Comparison of ENCODE assay signal across 19 cellular contexts in genomic region chr15:100802421-100803157, GRCh38.
DNase-seq lines count a peak whose midpoint lies in the region; FAIRE-seq and TF ChIP-seq lines count a peak whose summit lies in the region.
"Had no signal": no experiment of that assay in that cellular context is flagged by ENCODE, and none has a peak within 500 bp of the region (broad histone marks: within the 10 kb centered on the region; RNA-seq: fewer than 3 reads in every experiment).

No MANE protein-coding gene starts in this region.

- H3K23ac ChIP-seq in H1 (ENCODE audit: insufficient read length), result no peak overlapping the region

- peak overlapping the region; percentile 65 for H4K8ac ChIP-seq in H1 (ENCODE audit: extremely low read depth, insufficient read depth, low read length)

- H2AFZ ChIP-seq in Karpas-422 (ENCODE audit: low read length), result no peak overlapping the region
- no peak overlapping the region for H2AFZ ChIP-seq in H1 (ENCODE audit: low read length)

- no peaks in the 10 kb centered on the region for H3K36me3 ChIP-seq in Caco-2 (ENCODE audit: control insufficient read depth, insufficient read depth, low read length)
- H3K36me3 ChIP-seq in Karpas-422 (ENCODE audit: insufficient read depth, low read length), result no peaks in the 10 kb centered on the region
- H3K36me3 ChIP-seq in H1 (ENCODE audit: control insufficient read depth in 2 of 4, insufficient read depth in 4 of 4, low read length in 3 of 4), result no peaks in the 10 kb centered on the region
- H3K36me3 ChIP-seq in testis (ENCODE audit: low read depth, missing control alignments), result no peaks in the 10 kb centered on the region
- H3K36me3 ChIP-seq: SJCRH30 had no signal

- H3K9me3 ChIP-seq in Caco-2 (no peaks in the 10 kb centered on the region), Karpas-422 (ENCODE audit: low read length) (no peaks in the 10 kb centered on the region), H1 (ENCODE audit: insufficient read depth in 2 of 2, low read depth in 1 of 2, low read length in 1 of 2) (no peaks in the 10 kb centered on the region; a peak in 1 of 4 replicates), testis (no peaks in the 10 kb centered on the region)
- H3K9me3 ChIP-seq: SJCRH30 had no signal

- no peaks in the 10 kb centered on the region for H3K4me1 ChIP-seq in Caco-2
- no peaks in the 10 kb centered on the region for H3K4me1 ChIP-seq in Karpas-422 (ENCODE audit: low read length)
- no peaks in the 10 kb centered on the region for H3K4me1 ChIP-seq in H1 (replicated peaks in 1 of 4; ENCODE audit: control insufficient read depth in 3 of 4, insufficient read depth in 4 of 4, low read length in 3 of 4)
- H3K4me1 ChIP-seq in testis, result no peaks in the 10 kb centered on the region

- H3K27ac ChIP-seq in Karpas-422 (ENCODE audit: low read length) (no peak overlapping the region), H1 (ENCODE audit: low read depth, low read length) (no peak overlapping the region), testis (no peak overlapping the region)
- H3K27ac ChIP-seq: C4-2B, SJCRH30 had no signal

- no peak overlapping the region for H2BK5ac ChIP-seq in H1 (ENCODE audit: low read depth, low read length)

- no peak for TF ChIP-seq EP300 in H1 (IDR thresholded peaks at IDR 0.05; ENCODE audit: borderline replicate concordance in 1 of 2, low read depth in 2 of 2, low read length in 2 of 2)

- H3K79me1 ChIP-seq in H1 (ENCODE audit: low read depth, low read length), result no peaks in the 10 kb centered on the region

- H3K9me2 ChIP-seq in Karpas-422 (replicated peaks; ENCODE audit: insufficient read depth, low read length), result no peaks in the 10 kb centered on the region

- no TSS peak for BruUV-seq in Caco-2 (replicated peaks; lab: Mats Ljungman, UMichigan)

- H2BK120ac ChIP-seq in H1 (replicated peaks; ENCODE audit: low read depth, low read length), result no peak overlapping the region

- H4K20me1 ChIP-seq in Karpas-422 (ENCODE audit: insufficient read depth, low read depth, low read length), result no peaks in the 10 kb centered on the region
- H4K20me1 ChIP-seq in H1 (replicated peaks in 1 of 2; ENCODE audit: control insufficient read depth in 1 of 2, insufficient read depth in 2 of 2, low read length in 2 of 2), result no peaks in the 10 kb centered on the region

- POLR2A ChIA-PET in Caco-2 (lab: Charles Lee) (no interaction called here), H1 (lab: Charles Lee; ENCODE audit: partially characterized antibody) (no interaction called here)

- H3K18ac ChIP-seq in H1 (ENCODE audit: extremely low read depth, low read length), result no peak overlapping the region

- H3K56ac ChIP-seq in H1 (replicated peaks; ENCODE audit: insufficient read length, low read depth, low read length), result no peak overlapping the region

- no peak overlapping the region for H2BK15ac ChIP-seq in H1 (ENCODE audit: low read length)

- H3K4me3 ChIP-seq in Caco-2 (ENCODE audit: low read depth, low read length) (no peak overlapping the region), Karpas-422 (ENCODE audit: low read length) (no peak overlapping the region), H1 (ENCODE audit: extremely low read depth in 1 of 4, insufficient read depth in 2 of 4, low read depth in 3 of 4, low read length in 4 of 4) (no peak overlapping the region), testis (no peak overlapping the region)
- H3K4me3 ChIP-seq: SJCRH30 had no signal

- no peak overlapping the region for H4K5ac ChIP-seq in H1 (ENCODE audit: insufficient read length, low read depth, low read length)

- H3K9ac ChIP-seq in Karpas-422 (ENCODE audit: low read length) (no peak overlapping the region), H1 (replicated peaks in 1 of 4; ENCODE audit: extremely low read depth in 1 of 4, low read depth in 3 of 4, low read length in 3 of 4) (no peak overlapping the region)

- no peak for TF ChIP-seq POLR2A in H1 (IDR thresholded peaks at IDR 0.05; ENCODE audit: control extremely low read depth in 1 of 2, low read depth in 2 of 2, low read length in 2 of 2)
- TF ChIP-seq POLR2A in testis (IDR thresholded peaks at IDR 0.05), result no peak

- H2BK20ac ChIP-seq in H1 (ENCODE audit: low read length), result no peak overlapping the region

- no peak for FAIRE-seq in H1 (lab: Jason Lieb, UNC)

- no peak overlapping the region for H3K4ac ChIP-seq in H1 (replicated peaks; ENCODE audit: insufficient read length, low read depth, low read length)

- intact Hi-C loops in Caco-2 (cut with micrococcal nuclease; ENCODE audit: unreplicated experiment) (no loop called here), testis (cut with DNase I; ENCODE audit: low total_unique reads) (no loop called here)

- TF ChIP-seq RAD21 in H1 (IDR thresholded peaks at IDR 0.05 in 1 of 2, conservative IDR thresholded peaks at IDR 0.05 in 1 of 2; ENCODE audit: low read depth in 2 of 2, low read length in 2 of 2), result no peak

- TF ChIP-seq CTCF in Caco-2 (IDR thresholded peaks at IDR 0.05; ENCODE audit: insufficient read depth in 1 of 2, low read depth in 1 of 2, low read length in 1 of 2, severe bottlenecking in 1 of 2, unreplicated experiment in 1 of 2) (no peak), H1 (IDR thresholded peaks at IDR 0.05; ENCODE audit: control extremely low read depth in 1 of 3, insufficient read depth in 1 of 3, low read depth in 1 of 3, low read length in 3 of 3) (no peak), testis (IDR thresholded peaks at IDR 0.05) (no peak)

- no peak overlapping the region for H3K27ac Mint-ChIP-seq in Caco-2 (ENCODE audit: unreplicated experiment)

- H3K23me2 ChIP-seq in H1 (ENCODE audit: low read depth, low read length), result no peaks in the 10 kb centered on the region

- DNase-seq in Caco-2, result no peak
- DNase-seq in Karpas-422, result peak; percentile 12
- DNase-seq in H1 (ENCODE audit: low read depth in 1 of 2, low spot score in 2 of 2), result no peak
- DNase-seq in mucosa of gallbladder (ENCODE audit: low spot score), result peak; percentile 5
- DNase-seq in NCI-H446 (lab: John Stamatoyannopoulos, UW), result no peak
- DNase-seq in SHP77 treated with DMSO at 0.1 percent for 48 hours (lab: John Stamatoyannopoulos, UW), result no peak
- no peak for DNase-seq in testis
- no peak for DNase-seq in activated gamma-delta T cell treated with Interleukin-2 at 50 U/mL for 16 hours
- DNase-seq: DMS79; H9; IMR-90; NCI-H1105; NCI-H2081 treated with DMSO at 0.1 percent for 48 hours; NCI-H748 treated with DMSO at 0.1 percent for 48 hours; NK-92 treated with Interleukin-12 subunit alpha and Interleukin-12 subunit beta, amount 100 ng/mL, for 24 hours; OCI-M1; RPMI8226; SJCRH30 had no signal

- no peaks in the 10 kb centered on the region for H3K27me3 Mint-ChIP-seq in Caco-2 (ENCODE audit: insufficient read depth, unreplicated experiment)

- no peaks in the 10 kb centered on the region for H3K4me1 Mint-ChIP-seq in Caco-2 (ENCODE audit: low read depth, unreplicated experiment)

- CTCF ChIA-PET in Caco-2 (lab: Charles Lee), result no interaction called here
- CTCF ChIA-PET in H1 (lab: Charles Lee; ENCODE audit: partially characterized antibody), result interaction anchor here (1.2 to 1.7 kb wide), 4 partner anchors 65 to 206 kb away, joined by 3 to 6 read pairs (median 4); no protein-coding TSS in a partner anchor

- H3K9me3 Mint-ChIP-seq in Caco-2 (ENCODE audit: unreplicated experiment), result peaks cover 19% of the 10 kb centered on the region

- no peaks in the 10 kb centered on the region for H3K36me3 Mint-ChIP-seq in Caco-2 (ENCODE audit: insufficient read depth, unreplicated experiment)

- no peak overlapping the region for H3K4me2 ChIP-seq in Karpas-422 (ENCODE audit: low read depth, low read length, poor library complexity, severe bottlenecking)
- H3K4me2 ChIP-seq in H1 (ENCODE audit: insufficient read depth in 1 of 2, low read depth in 2 of 2, low read length in 2 of 2), result no peak overlapping the region

- H3K14ac ChIP-seq in H1 (ENCODE audit: insufficient read length), result no peak overlapping the region

- no peak overlapping the region for H2AK5ac ChIP-seq in H1 (ENCODE audit: low read depth, low read length)

- H3K79me2 ChIP-seq in Karpas-422 (ENCODE audit: low read length) (no peaks in the 10 kb centered on the region), H1 (ENCODE audit: control insufficient read depth in 1 of 2, insufficient read depth in 2 of 2, low read length in 2 of 2) (no peaks in the 10 kb centered on the region)

- no peak overlapping the region for H4K91ac ChIP-seq in H1 (replicated peaks; ENCODE audit: insufficient read length, low read length)

- peak overlapping the region; percentile 27 for H3K4me3 Mint-ChIP-seq in Caco-2 (ENCODE audit: unreplicated experiment)
- H3K4me3 Mint-ChIP-seq: H9 had no signal

- 88% methylated on average over 14 of the region's 14 CpGs; no CpG with 5 or more reads in 1 of the 2 experiments for WGBS in H1 (ENCODE audit: extremely low coverage in 1 of 2, insufficient coverage in 1 of 2, insufficient read length in 1 of 2, insufficient replicate concordance in 2 of 2, low coverage in 1 of 2, low lambda C conversion rate in 2 of 2, missing lambda C conversion rate in 1 of 2), 2 experiments
- 90 to 93% methylated on average over 7 to 14 of the region's 14 CpGs for WGBS in testis, 2 donors

- no peak overlapping the region for H2BK12ac ChIP-seq in H1 (ENCODE audit: low read depth, low read length)

- H3K27me3 ChIP-seq in Caco-2 (replicated peaks; ENCODE audit: control insufficient read depth, insufficient read depth, low read length), result no peaks in the 10 kb centered on the region
- no peaks in the 10 kb centered on the region for H3K27me3 ChIP-seq in Karpas-422 (ENCODE audit: low read length)
- no peaks in the 10 kb centered on the region for H3K27me3 ChIP-seq in H1 (replicated peaks in 1 of 4; ENCODE audit: control insufficient read depth in 3 of 4, extremely low read depth in 1 of 4, insufficient read depth in 3 of 4, low read length in 3 of 4)
- H3K27me3 ChIP-seq in testis, result no peaks in the 10 kb centered on the region
- H3K27me3 ChIP-seq: SJCRH30 had no signal

TF ChIP-seq in H1, 55 proteins besides CTCF, POLR2A, EP300 and RAD21:
- TF ChIP-seq KDM5A (IDR thresholded peaks at IDR 0.05; ENCODE audit: low read length), result no peak
- TF ChIP-seq RNF2 (IDR thresholded peaks at IDR 0.05; ENCODE audit: borderline replicate concordance, low read depth, low read length, missing control alignments, poor library complexity, severe bottlenecking), result no peak
- no peak for TF ChIP-seq JUN (IDR thresholded peaks at IDR 0.05; ENCODE audit: low read depth, low read length)
- no peak for TF ChIP-seq CBX8 (IDR thresholded peaks at IDR 0.05; ENCODE audit: borderline replicate concordance, low read depth, low read length)
- TF ChIP-seq CREB1 (IDR thresholded peaks at IDR 0.05), result no peak
- no peak for TF ChIP-seq BCL11A (IDR thresholded peaks at IDR 0.05; ENCODE audit: low read depth in 2 of 2, low read length in 2 of 2)
- TF ChIP-seq FOSL1 (IDR thresholded peaks at IDR 0.05; ENCODE audit: insufficient read depth, low read depth, low read length), result no peak
- no peak for TF ChIP-seq POU5F1 (IDR thresholded peaks at IDR 0.05; ENCODE audit: low read depth, low read length)
- TF ChIP-seq SIN3A (conservative IDR thresholded peaks at IDR 0.05 in 1 of 2, IDR thresholded peaks at IDR 0.05 in 1 of 2; ENCODE audit: low read depth in 1 of 2, low read length in 2 of 2), result no peak
TF ChIP-seq in H1: peak in this region for 0.

Comparison
In these comparisons a context has a peak if more than half of its experiments do, and no peak if none do; other contexts are left out.
1. DNase-seq: peak in Karpas-422 (single experiment) and mucosa of gallbladder (single experiment); none in Caco-2 (0 of 2), H1 (0 of 2), NCI-H446 (0 of 2), SHP77 treated with DMSO at 0.1 percent for 48 hours (single experiment), testis (single experiment) and activated gamma-delta T cell treated with Interleukin-2 at 50 U/mL for 16 hours (single experiment).